ENCODE assay signal across 17 cellular contexts in genomic region chr2:88748005-88748404, GRCh38. TPM values are rescaled to one million over a fixed set of nuclear protein-coding genes. Genes with fewer than 3 reads are reported as not detected.
A peak's percentile ranks its signal among the peaks of the same experiment; 100 is the strongest.
DNase-seq lines count a peak whose midpoint lies in the region; ATAC-seq and TF ChIP-seq lines count a peak whose summit lies in the region.
"Had no signal": no experiment of that assay in that cellular context is flagged by ENCODE, and none has a peak within 500 bp of the region (broad histone marks: within the 10 kb centered on the region; RNA-seq: fewer than 3 reads in every experiment).

No MANE protein-coding gene starts in this region.

- peaks cover 7% of the 10 kb centered on the region for H3K9me3 ChIP-seq in mucosa of descending colon
- H3K9me3 ChIP-seq: MG63 had no signal

- no peak for TF ChIP-seq CTCF in mucosa of descending colon (IDR thresholded peaks at IDR 0.05)

- no peak overlapping the region for H3K4me3 ChIP-seq in mucosa of descending colon
- H3K4me3 ChIP-seq: MG63 had no signal

- DNase-seq in activated naive CD4-positive, alpha-beta T cell (lab: John Stamatoyannopoulos, UW), result no peak
- peak in 1 of 3 donors; percentile 82 for DNase-seq in mucosa of descending colon
- no peak for DNase-seq in activated CD4-positive, CD25-positive, alpha-beta regulatory T cell (lab: John Stamatoyannopoulos, UW)
- DNase-seq: ACHN; CD8-positive, alpha-beta memory T cell; GF-D8; KG1; MG63; NCI-H187 treated with DMSO at 0.1 percent for 48 hours; NCI-H446 had no signal

- H3K36me3 Mint-ChIP-seq in activated naive CD4-positive, alpha-beta T cell treated with anti-CD3 and anti-CD28 coated beads, Interleukin-2, amount 50 U/mL, for 24 hours, result peaks cover 62% of the 10 kb centered on the region
- peaks cover 100% of the 10 kb centered on the region for H3K36me3 Mint-ChIP-seq in activated T-helper 17 cell treated with anti-CD3 and anti-CD28 coated beads, Interleukin-2, amount 50 U/mL, for 72 hours (ENCODE audit: low read depth)

- H3K27ac Mint-ChIP-seq in activated naive CD4-positive, alpha-beta T cell treated with anti-CD3 and anti-CD28 coated beads, Interleukin-2, amount 50 U/mL, for 24 hours, result peak overlapping the region; percentile 56
- peak overlapping the region; percentile 47 for H3K27ac Mint-ChIP-seq in activated T-helper 17 cell treated with anti-CD3 and anti-CD28 coated beads, Interleukin-2, amount 50 U/mL, for 72 hours
- H3K27ac Mint-ChIP-seq: B cell had no signal

- H3K27me3 Mint-ChIP-seq in activated naive CD4-positive, alpha-beta T cell treated with anti-CD3 and anti-CD28 coated beads, Interleukin-2, amount 50 U/mL, for 24 hours, result no peaks in the 10 kb centered on the region
- H3K27me3 Mint-ChIP-seq in activated T-helper 17 cell treated with anti-CD3 and anti-CD28 coated beads, Interleukin-2, amount 50 U/mL, for 72 hours, result no peaks in the 10 kb centered on the region
- H3K27me3 Mint-ChIP-seq: B cell; CD8-positive, alpha-beta memory T cell had no signal

- no peak for ATAC-seq in activated T-helper 17 cell treated with anti-CD3 and anti-CD28 coated beads, Interleukin-2, amount 50 U/mL, for 72 hours (replicated peaks)
- ATAC-seq in mucosa of descending colon (peak; percentile 97), GM21717 (IDR thresholded peaks at IDR 0.05; ENCODE audit: unreplicated experiment) (no peak), HG03378 (IDR thresholded peaks at IDR 0.05; ENCODE audit: unreplicated experiment) (no peak)
- ATAC-seq: Panc1, Right ventricle myocardium inferior had no signal

- intact Hi-C loops in mucosa of descending colon (cut with DNase I, micrococcal nuclease), result loop anchor here in 1 of 2 donors (10.0 kb wide), 1 partner anchor 87 kb away; no protein-coding TSS in a partner anchor

- no peaks in the 10 kb centered on the region for H3K36me3 ChIP-seq in mucosa of descending colon (ENCODE audit: low read depth)

- peaks cover 19% of the 10 kb centered on the region for H3K9me3 Mint-ChIP-seq in activated naive CD4-positive, alpha-beta T cell treated with anti-CD3 and anti-CD28 coated beads, Interleukin-2, amount 50 U/mL, for 24 hours
- H3K9me3 Mint-ChIP-seq in activated T-helper 17 cell treated with anti-CD3 and anti-CD28 coated beads, Interleukin-2, amount 50 U/mL, for 72 hours, result peaks cover 5% of the 10 kb centered on the region

- no peaks in the 10 kb centered on the region for H3K4me1 ChIP-seq in mucosa of descending colon (ENCODE audit: low read depth)

- H3K4me1 Mint-ChIP-seq in activated naive CD4-positive, alpha-beta T cell treated with anti-CD3 and anti-CD28 coated beads, Interleukin-2, amount 50 U/mL, for 24 hours, result peaks cover 76% of the 10 kb centered on the region
- peaks cover 9% of the 10 kb centered on the region for H3K4me1 Mint-ChIP-seq in activated T-helper 17 cell treated with anti-CD3 and anti-CD28 coated beads, Interleukin-2, amount 50 U/mL, for 72 hours
- H3K4me1 Mint-ChIP-seq: B cell had no signal

- no peak overlapping the region for H3K4me3 Mint-ChIP-seq in activated naive CD4-positive, alpha-beta T cell treated with anti-CD3 and anti-CD28 coated beads, Interleukin-2, amount 50 U/mL, for 24 hours
- no peak overlapping the region for H3K4me3 Mint-ChIP-seq in activated T-helper 17 cell treated with anti-CD3 and anti-CD28 coated beads, Interleukin-2, amount 50 U/mL, for 72 hours
- H3K4me3 Mint-ChIP-seq: B cell; CD8-positive, alpha-beta memory T cell had no signal

RNA-seq across cellular contexts. Expression of gene RPIA, which starts 56.5 kb away (rescaled TPM):
- total RNA-seq in activated T-helper 17 cell treated with anti-CD3 and anti-CD28 coated beads, Interleukin-2, amount 50 U/mL, for 72 hours, result 10 to 100 TPM; 24.4 to 58.8 TPM
- 10 to 100 TPM; 17.5 to 29.7 (median 25.7) TPM for total RNA-seq in mucosa of descending colon
